ENCODE assay signal across 19 cellular contexts in genomic region chr10:19961076-19961811, GRCh38.
DNase-seq lines count a peak whose midpoint lies in the region; ATAC-seq, FAIRE-seq and TF ChIP-seq lines count a peak whose summit lies in the region.
"Had no signal": no experiment of that assay in that cellular context is flagged by ENCODE, and none has a peak within 500 bp of the region (broad histone marks: within the 10 kb centered on the region; RNA-seq: fewer than 3 reads in every experiment).

No MANE protein-coding gene starts in this region.

- H3K27ac ChIP-seq in substantia nigra (ENCODE audit: low read depth, low read length, poor library complexity, severe bottlenecking): peak overlapping the region; percentile 92
- H3K27ac ChIP-seq: C4-2B, KMS-11, PC-9, RWPE1 had no signal

- CTCF ChIA-PET in WTC11 (lab: Charles Lee): interaction anchor here (1.4 to 1.6 kb wide), 2 partner anchors 14 to 142 kb away, joined by 3 to 4 read pairs; no protein-coding TSS in a partner anchor

- H3K36me3 Mint-ChIP-seq in WTC11: no peaks in the 10 kb centered on the region
- H3K36me3 Mint-ChIP-seq in activated T-cell treated with anti-CD3 and anti-CD28 coated beads, Interleukin-2, amount 50 U/mL, for 72 hours (ENCODE audit: insufficient read depth in 2 of 2): no peaks in the 10 kb centered on the region

- TF ChIP-seq CTCF in WTC11 (IDR thresholded peaks at IDR 0.05): no peak

- H3K4me1 Mint-ChIP-seq in WTC11: peaks cover 61% of the 10 kb centered on the region
- H3K4me1 Mint-ChIP-seq in activated T-cell treated with anti-CD3 and anti-CD28 coated beads, Interleukin-2, amount 50 U/mL, for 72 hours (ENCODE audit: low read depth): no peaks in the 10 kb centered on the region

- intact Hi-C loops in left ventricle myocardium superior (cut with micrococcal nuclease): no loop called here

- 0 out of 2 replicates have a peak overlapping the region, but pooled peaks have one; percentile 31 for H3K27ac Mint-ChIP-seq in WTC11
- no peak overlapping the region for H3K27ac Mint-ChIP-seq in activated T-cell treated with anti-CD3 and anti-CD28 coated beads, Interleukin-2, amount 50 U/mL, for 72 hours
- H3K27ac Mint-ChIP-seq: HFFc6 had no signal

- no peak overlapping the region for H3K4me3 Mint-ChIP-seq in WTC11
- H3K4me3 Mint-ChIP-seq in activated T-cell treated with anti-CD3 and anti-CD28 coated beads, Interleukin-2, amount 50 U/mL, for 72 hours: no peak overlapping the region
- H3K4me3 Mint-ChIP-seq: HFFc6 had no signal

- no peak for ATAC-seq in WTC11
- ATAC-seq in left ventricle myocardium superior: no peak
- no peak for ATAC-seq in activated T-cell treated with anti-CD3 and anti-CD28 coated beads, Interleukin-2, amount 50 U/mL, for 72 hours (replicated peaks in 1 of 2)

- POLR2A ChIA-PET in WTC11 (lab: Charles Lee): interaction anchor here (0.6 kb wide), 1 partner anchor 38 kb away, joined by 3 read pairs; no protein-coding TSS in a partner anchor

- H3K27me3 Mint-ChIP-seq in WTC11 (ENCODE audit: low read depth): no peaks in the 10 kb centered on the region
- H3K27me3 Mint-ChIP-seq in activated T-cell treated with anti-CD3 and anti-CD28 coated beads, Interleukin-2, amount 50 U/mL, for 72 hours (ENCODE audit: low read depth): no peaks in the 10 kb centered on the region

- DNase-seq in WTC11 (ENCODE audit: low spot score) (no peak), frontal cortex (ENCODE audit: low spot score in 2 of 2) (no peak), medulla oblongata (ENCODE audit: extremely low spot score) (peak; percentile 66), substantia nigra (lab: John Stamatoyannopoulos, UW) (peak in 3 of 49 donors; percentile 22 to 63 (median 29)), left ventricle myocardium superior (no peak), cerebellar cortex (ENCODE audit: low spot score) (no peak), EL (no peak)
- no peak for DNase-seq in activated T-cell treated with anti-CD3 and anti-CD28 coated beads, Interleukin-2, amount 50 U/mL, for 72 hours
- DNase-seq: DMS79 treated with DMSO at 0.1 percent for 48 hours, H7, HFFc6, NCI-H1436, NCI-H1930, NCI-H226, NCI-H524, PC-9 had no signal

- peaks cover 3% of the 10 kb centered on the region; the same call in 1 of the 2 replicates for H3K9me3 Mint-ChIP-seq in WTC11
- H3K9me3 Mint-ChIP-seq in activated T-cell treated with anti-CD3 and anti-CD28 coated beads, Interleukin-2, amount 50 U/mL, for 72 hours: peaks cover 0 to 3% of the 10 kb centered on the region in 2 donors

- FAIRE-seq in frontal cortex (lab: Jason Lieb, UNC): peak; percentile 6

TF ChIP-seq in WTC11, 78 proteins besides CTCF, POLR2A, EP300 and RAD21:
- TF ChIP-seq CDX4 (CRISPR knock-in tag; IDR thresholded peaks at IDR 0.05; ENCODE audit: borderline replicate concordance) (no peak), E2F5 (CRISPR knock-in tag; IDR thresholded peaks at IDR 0.05) (no peak)
